ENCODE assay signal across 23 cellular contexts in the genomic region with DNA sequence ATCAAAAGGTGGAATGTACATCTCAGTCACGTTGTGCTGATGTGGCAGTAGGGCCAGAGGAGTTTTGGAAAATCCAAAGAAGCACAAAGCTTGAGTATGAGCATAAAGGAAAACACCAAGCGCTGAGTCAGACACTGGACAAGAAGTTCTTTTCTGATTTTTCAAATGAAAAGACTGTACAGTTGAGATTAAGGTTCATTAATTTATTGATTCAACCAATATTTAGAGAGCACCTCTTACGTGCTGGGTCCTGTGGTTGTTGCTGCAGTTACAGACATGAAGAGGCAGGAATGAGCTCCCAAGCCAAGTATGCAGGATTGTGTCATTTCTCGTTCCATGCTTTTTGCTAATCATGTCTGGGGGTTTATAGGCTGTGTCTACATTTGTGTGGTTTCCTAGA. TPM values are rescaled to one million over a fixed set of nuclear protein-coding genes. Genes with fewer than 3 reads are reported as not detected.
DNase-seq lines count a peak whose midpoint lies in the region; ATAC-seq, FAIRE-seq and TF ChIP-seq lines count a peak whose summit lies in the region.
"Had no signal": no experiment of that assay in that cellular context is flagged by ENCODE, and none has a peak within 500 bp of the region (broad histone marks: within the 10 kb centered on the region; RNA-seq: fewer than 3 reads in every experiment).

No MANE protein-coding gene starts in this region.

- peak; percentile 92 for DNase-seq in AG10803 (ENCODE audit: low read depth)
- peak; percentile 68 for DNase-seq in RWPE1 (ENCODE audit: low spot score)
- DNase-seq in epithelial cell of prostate (ENCODE audit: low read depth, low spot score) = peak; percentile 66
- DNase-seq in mesenchymal stem cell = no peak
- no peak for DNase-seq in frontal cortex (ENCODE audit: low spot score in 2 of 2)
- no peak for DNase-seq in activated CD4-positive, alpha-beta T cell treated with anti-CD3 and anti-CD28 coated beads, Interleukin-2, amount 10 ng/mL, durations not matched to agents 7 days and 5 days
- DNase-seq in body of pancreas = no peak
- DNase-seq: activated CD4-positive, alpha-beta T cell treated with anti-CD3 and anti-CD28 coated beads for 1 hour; CD8-positive, alpha-beta T cell; cerebellar nuclear complex; DND-41; effector memory CD8-positive, alpha-beta T cell; Karpas-422; left cardiac atrium; NCI-H1092 treated with DMSO at 0.1 percent for 48 hours; NCI-H2081 treated with DMSO at 0.1 percent for 48 hours; NCI-H510A; stimulated activated CD4-positive, alpha-beta T cell treated with anti-CD3 and anti-CD28 coated beads, Interleukin-4, amount 100 ng/mL, for 1 hour had no signal

- no peak overlapping the region for H2BK120ac ChIP-seq in mesenchymal stem cell (ENCODE audit: low read depth, low read length)

- H3K9me3 Mint-ChIP-seq in activated CD4-positive, alpha-beta T cell treated with anti-CD3 and anti-CD28 coated beads, Interleukin-2, amount 10 ng/mL, durations not matched to agents 7 days and 5 days = no peaks in the 10 kb centered on the region
- H3K9me3 Mint-ChIP-seq: CD8-positive, alpha-beta T cell; nephron had no signal

- FAIRE-seq in frontal cortex (lab: Jason Lieb, UNC) = no peak

- H3K27me3 ChIP-seq in mesenchymal stem cell (ENCODE audit: control insufficient read depth in 1 of 2, insufficient read depth in 1 of 2, low read length in 2 of 2) (no peaks in the 10 kb centered on the region), body of pancreas (no peaks in the 10 kb centered on the region)
- H3K27me3 ChIP-seq: gastroesophageal sphincter, vagina had no signal

- no peak overlapping the region for H4K8ac ChIP-seq in mesenchymal stem cell (ENCODE audit: low read length)

- no peak overlapping the region for H2BK12ac ChIP-seq in mesenchymal stem cell (ENCODE audit: low read length in 2 of 2)

- no peak overlapping the region for H3K4me2 ChIP-seq in mesenchymal stem cell (ENCODE audit: low read length, poor library complexity, severe bottlenecking)

- H3K36me3 ChIP-seq in mesenchymal stem cell (ENCODE audit: control insufficient read depth in 1 of 2, insufficient read depth in 2 of 2, low read depth in 1 of 2, low read length in 2 of 2) = no peaks in the 10 kb centered on the region
- H3K36me3 ChIP-seq in body of pancreas (replicated peaks in 1 of 2; ENCODE audit: insufficient read depth in 1 of 2, low read depth in 2 of 2) = no peaks in the 10 kb centered on the region
- H3K36me3 ChIP-seq: gastroesophageal sphincter, vagina had no signal

- H2AK5ac ChIP-seq in mesenchymal stem cell (ENCODE audit: low read length, severe bottlenecking) = no peak overlapping the region

- no peak overlapping the region for H3K4ac ChIP-seq in mesenchymal stem cell (ENCODE audit: low read depth in 1 of 2, low read length in 2 of 2)

- H3K4me1 ChIP-seq in mesenchymal stem cell (ENCODE audit: control insufficient read depth, insufficient read depth, low read depth, low read length) (no peaks in the 10 kb centered on the region), body of pancreas (no peaks in the 10 kb centered on the region)
- H3K4me1 ChIP-seq: gastroesophageal sphincter, vagina had no signal

- no peak overlapping the region for H3K27ac Mint-ChIP-seq in activated CD4-positive, alpha-beta T cell treated with anti-CD3 and anti-CD28 coated beads, Interleukin-2, amount 10 ng/mL, durations not matched to agents 7 days and 5 days
- H3K27ac Mint-ChIP-seq: CD8-positive, alpha-beta T cell; effector memory CD8-positive, alpha-beta T cell; nephron had no signal

- no peak overlapping the region for H3K14ac ChIP-seq in mesenchymal stem cell (ENCODE audit: low read length in 2 of 2)

- no peaks in the 10 kb centered on the region for H3K79me1 ChIP-seq in mesenchymal stem cell (replicated peaks; ENCODE audit: low read length, poor library complexity, severe bottlenecking)

- H3K4me1 Mint-ChIP-seq in activated CD4-positive, alpha-beta T cell treated with anti-CD3 and anti-CD28 coated beads, Interleukin-2, amount 10 ng/mL, durations not matched to agents 7 days and 5 days = no peaks in the 10 kb centered on the region

- 0 out of 2 replicates have a peak, but pooled peaks have one; percentile 2 for TF ChIP-seq CTCF in AG10803 (conservative IDR thresholded peaks at IDR 0.05; ENCODE audit: low read length)
- no peak for TF ChIP-seq CTCF in RWPE1 (conservative IDR thresholded peaks at IDR 0.05; ENCODE audit: low read depth)
- no peak for TF ChIP-seq CTCF in body of pancreas (IDR thresholded peaks at IDR 0.05)

- H3K27me3 Mint-ChIP-seq in activated CD4-positive, alpha-beta T cell treated with anti-CD3 and anti-CD28 coated beads, Interleukin-2, amount 10 ng/mL, durations not matched to agents 7 days and 5 days = no peaks in the 10 kb centered on the region
- H3K27me3 Mint-ChIP-seq: effector memory CD8-positive, alpha-beta T cell had no signal

- POLR2A ChIA-PET in RWPE1 (lab: Yijun Ruan, JAX; ENCODE audit: low non-redundant PET) = no interaction called here
- POLR2A ChIA-PET in activated CD4-positive, alpha-beta T cell treated with anti-CD3 and anti-CD28 coated beads, Interleukin-2, amount 10 ng/mL, durations not matched to agents 7 days and 5 days (lab: Charles Lee) = no interaction called here

- CTCF ChIA-PET in RWPE1 (lab: Yijun Ruan, JAX) = interaction anchor here (0.6 to 0.7 kb wide), 2 partner anchors 69 to 385 kb away, joined by 3 to 4 read pairs; no protein-coding TSS in a partner anchor
- CTCF ChIA-PET in activated CD4-positive, alpha-beta T cell treated with anti-CD3 and anti-CD28 coated beads, Interleukin-2, amount 10 ng/mL, durations not matched to agents 7 days and 5 days (lab: Charles Lee) = no interaction called here

- no peak overlapping the region for H2BK15ac ChIP-seq in mesenchymal stem cell (ENCODE audit: low read depth, poor library complexity, severe bottlenecking)

- no peak for ATAC-seq in HG02870 (IDR thresholded peaks at IDR 0.05; ENCODE audit: unreplicated experiment)
- no peak for ATAC-seq in body of pancreas
- ATAC-seq: CD8-positive, alpha-beta T cell; effector memory CD8-positive, alpha-beta T cell; gastroesophageal sphincter; left cardiac atrium had no signal

- H2BK5ac ChIP-seq in mesenchymal stem cell (ENCODE audit: low read depth, low read length, poor library complexity, severe bottlenecking) = no peak overlapping the region

- H3K9me3 ChIP-seq in mesenchymal stem cell (ENCODE audit: control insufficient read depth, low read length) (no peaks in the 10 kb centered on the region), body of pancreas (no peaks in the 10 kb centered on the region)
- H3K9me3 ChIP-seq: gastroesophageal sphincter, vagina had no signal

- H4K91ac ChIP-seq in mesenchymal stem cell (ENCODE audit: low read length) = no peak overlapping the region

- no peak overlapping the region for H3K18ac ChIP-seq in mesenchymal stem cell (ENCODE audit: low read depth in 1 of 2, low read length in 2 of 2)

- H3K4me3 Mint-ChIP-seq in activated CD4-positive, alpha-beta T cell treated with anti-CD3 and anti-CD28 coated beads, Interleukin-2, amount 10 ng/mL, durations not matched to agents 7 days and 5 days = no peak overlapping the region
- H3K4me3 Mint-ChIP-seq: CD8-positive, alpha-beta T cell; effector memory CD8-positive, alpha-beta T cell; nephron had no signal

- H3K27ac ChIP-seq in RWPE1 (no peak overlapping the region), epithelial cell of prostate (peak overlapping the region; percentile 85), mesenchymal stem cell (ENCODE audit: low read length, poor library complexity, severe bottlenecking) (no peak overlapping the region), body of pancreas (no peak overlapping the region)
- H3K27ac ChIP-seq: gastroesophageal sphincter, vagina had no signal

- no peak overlapping the region for H2AFZ ChIP-seq in mesenchymal stem cell (ENCODE audit: low read depth, low read length)

- H3K23ac ChIP-seq in mesenchymal stem cell (ENCODE audit: low read length in 2 of 2) = no peak overlapping the region

- intact Hi-C loops in body of pancreas (cut with DNase I) = no loop called here

- no peak overlapping the region for H3K4me3 ChIP-seq in AG10803 (ENCODE audit: low read length)
- H3K4me3 ChIP-seq in mesenchymal stem cell (ENCODE audit: insufficient read depth in 1 of 2, low read depth in 1 of 2, low read length in 2 of 2) = no peak overlapping the region
- H3K4me3 ChIP-seq in body of pancreas = no peak overlapping the region
- H3K4me3 ChIP-seq: gastroesophageal sphincter, skin epidermis, vagina had no signal

- 63% methylated on average over 2 of the region's 4 CpGs for WGBS in mesenchymal stem cell
- 69 to 80% methylated on average over 4 of the region's 4 CpGs for WGBS in body of pancreas, 2 donors

- H3K36me3 Mint-ChIP-seq in activated CD4-positive, alpha-beta T cell treated with anti-CD3 and anti-CD28 coated beads, Interleukin-2, amount 10 ng/mL, durations not matched to agents 7 days and 5 days (ENCODE audit: low read depth) = no peaks in the 10 kb centered on the region
- H3K36me3 Mint-ChIP-seq: CD8-positive, alpha-beta T cell had no signal

- TF ChIP-seq POLR2A in body of pancreas (IDR thresholded peaks at IDR 0.05) = no peak

- peak overlapping the region; percentile 44 for H3K9ac ChIP-seq in mesenchymal stem cell (ENCODE audit: low read length)

RNA-seq across cellular contexts. Expression of a gene that starts 28.9 kb away (rescaled TPM):
- polyA plus RNA-seq in mesenchymal stem cell (2013, experiment 1 of 2) = 698 TPM
- 694 TPM for polyA plus RNA-seq in mesenchymal stem cell (2013, experiment 2 of 2)
- 549 TPM for total RNA-seq in frontal cortex
- total RNA-seq in activated CD4-positive, alpha-beta T cell treated with anti-CD3 and anti-CD28 coated beads, Interleukin-2, amount 10 ng/mL, durations not matched to agents 7 days and 5 days = 10 to 100 TPM; 31.0 to 31.4 TPM
- total RNA-seq in body of pancreas = 100 to 1,000 TPM; 256 to 423 TPM

Comparison
In these comparisons a context has a peak if more than half of its experiments do, and no peak if none do; other contexts are left out.
1. DNase-seq: peak in AG10803 (single experiment), RWPE1 (single experiment) and epithelial cell of prostate (single experiment); none in mesenchymal stem cell (single experiment), frontal cortex (0 of 2), activated CD4-positive, alpha-beta T cell treated with anti-CD3 and anti-CD28 coated beads, Interleukin-2, amount 10 ng/mL, durations not matched to agents 7 days and 5 days (single experiment) and body of pancreas (0 of 4).
2. RNA of a gene that starts 28.9 kb away (total RNA-seq): 549 TPM in frontal cortex (single experiment) and 256 to 423 TPM in body of pancreas; 31.0 to 31.4 TPM in activated CD4-positive, alpha-beta T cell treated with anti-CD3 and anti-CD28 coated beads, Interleukin-2, amount 10 ng/mL, durations not matched to agents 7 days and 5 days; every median in the first group is over 4 times any median in the second.